In genomic region chr6:79231101-79231500, GRCh38 we compare ENCODE assay signal across 1 cellular context.
TF ChIP-seq lines count a peak whose summit lies in the region.

No MANE protein-coding gene starts in this region.

TF ChIP-seq in SK-N-SH, 30 proteins besides CTCF, POLR2A, EP300 and RAD21 (continued from another document):
- TF ChIP-seq RCOR1 (IDR thresholded peaks at IDR 0.05; ENCODE audit: low read length) (no peak), NRF1 (IDR thresholded peaks at IDR 0.05; ENCODE audit: low read depth, low read length) (no peak), FOXM1 (IDR thresholded peaks at IDR 0.05; ENCODE audit: low read depth) (no peak), IRF3 (IDR thresholded peaks at IDR 0.05; ENCODE audit: low read depth, low read length) (no peak), CHD2 (IDR thresholded peaks at IDR 0.05; ENCODE audit: low read length, partially characterized antibody) (no peak), MAX (IDR thresholded peaks at IDR 0.05; ENCODE audit: low read depth) (no peak), REST (IDR thresholded peaks at IDR 0.05; ENCODE audit: low read depth, low read length) (no peak), MXI1 (IDR thresholded peaks at IDR 0.05; ENCODE audit: low read depth, low read length) (no peak), TAF1 (IDR thresholded peaks at IDR 0.05; ENCODE audit: borderline replicate concordance, low read depth, low read length) (no peak)
